8 cellular contexts compared by ENCODE assay signal in the genomic region with DNA sequence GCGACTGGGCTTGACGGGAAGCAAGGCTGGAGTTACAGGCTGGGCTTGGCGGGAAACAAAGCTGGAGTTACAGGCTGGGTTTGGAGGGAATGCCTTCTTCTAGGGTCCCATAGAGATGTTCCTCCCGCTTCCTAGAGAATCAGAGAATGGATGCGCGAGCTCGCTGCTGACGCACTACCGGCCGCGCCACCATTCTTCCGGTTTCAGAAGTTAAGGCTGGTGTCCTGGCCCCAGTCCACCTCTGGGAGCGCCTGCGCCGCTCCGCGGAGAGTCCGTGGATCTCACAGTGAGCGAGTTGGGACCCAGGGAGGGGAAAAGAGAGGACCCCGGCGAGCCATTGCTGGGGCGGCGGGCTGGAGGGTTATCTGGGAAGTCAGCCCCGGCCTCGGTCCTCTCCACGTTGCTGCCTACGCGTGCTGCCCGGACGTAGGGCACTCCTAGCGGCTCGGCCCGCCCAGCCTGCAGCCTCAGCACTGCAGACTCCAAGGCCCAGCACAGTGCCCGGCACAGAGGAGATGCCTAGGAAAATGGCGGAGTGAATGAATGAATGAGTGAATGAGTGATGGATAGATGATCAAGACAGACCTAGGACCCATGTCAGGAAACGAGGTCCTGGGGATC. TPM values are rescaled to one million over a fixed set of nuclear protein-coding genes. Genes with fewer than 3 reads are reported as not detected.
DNase-seq lines count a peak whose midpoint lies in the region; ATAC-seq and TF ChIP-seq lines count a peak whose summit lies in the region.

A gene (plus strand): TSS at position 206 of the 621 bp plus-strand sequence. CDS start 7,602 bp downstream, outside the sequence.

- no peak within 1 kb of the TSS for H4K91ac ChIP-seq in trophoblast cell (ENCODE audit: low read depth, low read length)

- no peak within 1 kb of the TSS for H3K18ac ChIP-seq in trophoblast cell (ENCODE audit: low read length)

- H3K4ac ChIP-seq in trophoblast cell (ENCODE audit: low read depth, low read length), result no peak within 1 kb of the TSS

- H3K79me2 ChIP-seq in ACC112 (ENCODE audit: control insufficient read depth, insufficient read depth, low read length, unreplicated experiment), result peaks cover 2% of the 10 kb centered on the region
- no peaks in the 10 kb centered on the region for H3K79me2 ChIP-seq in trophoblast cell (ENCODE audit: control insufficient read depth, insufficient read depth, low read length, poor library complexity)

- peaks cover 26 to 56% (median 27%) of the 10 kb centered on the region in 3 donors for H3K9me3 Mint-ChIP-seq in T-cell

- no peak within 1 kb of the TSS for H3K14ac ChIP-seq in trophoblast cell (ENCODE audit: low read length)

- no peak within 1 kb of the TSS for H2BK120ac ChIP-seq in trophoblast cell (ENCODE audit: insufficient read depth, low read length, poor library complexity)

- peak within 1 kb of the TSS; percentile 92 for H4K8ac ChIP-seq in trophoblast cell (ENCODE audit: low read depth, low read length)

- H3K23ac ChIP-seq in trophoblast cell (ENCODE audit: low read length), result no peak within 1 kb of the TSS

- WGBS in trophoblast cell (ENCODE audit: extremely low coverage, insufficient coverage, insufficient read length), result no CpG with 5 or more reads among the region's 36 CpGs
- 1 to 2% methylated on average over 27 to 30 of the region's 36 CpGs for WGBS in thyroid gland, 2 donors

- H3K79me1 ChIP-seq in trophoblast cell (ENCODE audit: low read length), result no peaks in the 10 kb centered on the region

- POLR2A ChIA-PET in T-cell (lab: Charles Lee), result interaction anchor here in 1 of 2 donors (0.5 kb wide), 1 partner anchor 87 kb away, joined by 3 read pairs; no protein-coding TSS in a partner anchor

- H3K4me1 ChIP-seq in ACC112 (ENCODE audit: control insufficient read depth, insufficient read depth, low read length, unreplicated experiment) (no peaks in the 10 kb centered on the region), trophoblast cell (ENCODE audit: control insufficient read depth in 1 of 2, insufficient read depth in 2 of 2, low read length in 2 of 2) (peaks cover 0 to 2% of the 10 kb centered on the region in 2 experiments), thyroid gland (peaks cover 0 to 5% of the 10 kb centered on the region in 2 donors)

- CTCF ChIA-PET in T-cell (lab: Charles Lee), result no interaction called here

- peak within 1 kb of the TSS; percentile 100 for H2AFZ ChIP-seq in ACC112 (ENCODE audit: low read length, unreplicated experiment)
- H2AFZ ChIP-seq in trophoblast cell (ENCODE audit: insufficient read depth, low read length, poor library complexity), result peak within 1 kb of the TSS; percentile 98

- H3K4me1 Mint-ChIP-seq in T-cell, result peaks cover 10 to 16% (median 12%) of the 10 kb centered on the region in 3 donors

- H3K36me3 Mint-ChIP-seq in T-cell, result peaks cover 33% of the 10 kb centered on the region

- H3K4me2 ChIP-seq in trophoblast cell (ENCODE audit: low read length), result peak within 1 kb of the TSS; percentile 71

- no peak within 1 kb of the TSS for H2BK5ac ChIP-seq in trophoblast cell (ENCODE audit: low read depth, low read length, poor library complexity)

- H3K9ac ChIP-seq in trophoblast cell (ENCODE audit: low read length), result peak within 1 kb of the TSS; percentile 65

- H3K36me3 ChIP-seq in ACC112 (ENCODE audit: insufficient read depth, low read length), result peaks cover 32% of the 10 kb centered on the region
- no peaks in the 10 kb centered on the region for H3K36me3 ChIP-seq in trophoblast cell (ENCODE audit: control insufficient read depth in 1 of 2, insufficient read depth in 2 of 2, low read length in 2 of 2)
- no peaks in the 10 kb centered on the region for H3K36me3 ChIP-seq in thyroid gland

- peaks cover 16 to 27% of the 10 kb centered on the region in 2 donors for H3K27me3 Mint-ChIP-seq in T-cell

- peak within 1 kb of the TSS; percentile 61 for H4K12ac ChIP-seq in trophoblast cell (ENCODE audit: low read depth, low read length)

- DNase-seq in T-cell, result peak; percentile 7 to 73 (median 38)
- DNase-seq in amniotic stem cell (lab: John Stamatoyannopoulos, UW), result peak; percentile 27
- DNase-seq in cardiac septum (ENCODE audit: low spot score), result peak; percentile 94
- DNase-seq in trophoblast cell, result peak; percentile 69 to 76
- peak; percentile 88 to 89 for DNase-seq in thyroid gland

- peaks cover 7% of the 10 kb centered on the region for H3K9me3 ChIP-seq in trophoblast cell (ENCODE audit: insufficient read depth, low read depth, low read length)
- H3K9me3 ChIP-seq in thyroid gland, result no peaks in the 10 kb centered on the region

- intact Hi-C loops in cardiac septum (cut with DNase I) (loop anchor here (1.0 to 10.0 kb wide), 5 partner anchors 17 to 178 kb away; a partner anchor contains a TSS), thyroid gland (cut with DNase I) (no loop called here)

- H3K4me3 ChIP-seq in ACC112 (ENCODE audit: low read depth, low read length), result peak within 1 kb of the TSS; percentile 93
- peak within 1 kb of the TSS; percentile 90 for H3K4me3 ChIP-seq in trophoblast cell (ENCODE audit: low read depth, low read length)
- H3K4me3 ChIP-seq in thyroid gland (replicated peaks in 1 of 3), result peak within 1 kb of the TSS; percentile 70 to 80 (median 70)

- H2BK12ac ChIP-seq in trophoblast cell (ENCODE audit: low read length), result no peak within 1 kb of the TSS

- TF ChIP-seq CTCF in thyroid gland (IDR thresholded peaks at IDR 0.05), result peak in 4 of 6 experiments; percentile 22 to 44 (median 40)

- peak within 1 kb of the TSS; percentile 83 to 98 (median 89) for H3K4me3 Mint-ChIP-seq in T-cell

- TF ChIP-seq POLR2A in thyroid gland (IDR thresholded peaks at IDR 0.05), result peak in 1 of 2 donors; percentile 43

- H3K27me3 ChIP-seq in ACC112 (ENCODE audit: insufficient read depth, low read length) (no peaks in the 10 kb centered on the region; the same call in 1 of the 2 replicates), trophoblast cell (ENCODE audit: insufficient read depth, low read length) (no peaks in the 10 kb centered on the region), thyroid gland (no peaks in the 10 kb centered on the region)

- peak within 1 kb of the TSS; percentile 29 to 79 for H3K27ac Mint-ChIP-seq in T-cell

- H2AK5ac ChIP-seq in trophoblast cell (ENCODE audit: low read length), result no peak within 1 kb of the TSS

- H3K27ac ChIP-seq in ACC112 (ENCODE audit: low read depth, low read length) (peak within 1 kb of the TSS; percentile 38; the same call in 1 of the 2 replicates), trophoblast cell (ENCODE audit: low read depth, low read length) (no peak within 1 kb of the TSS), thyroid gland (no peak within 1 kb of the TSS)

- ATAC-seq in HG03354 (IDR thresholded peaks at IDR 0.05; ENCODE audit: poor library complexity, severe bottlenecking, unreplicated experiment) (peak; percentile 67), T-cell (replicated peaks in 1 of 4) (peak; percentile 65 to 92 (median 87)), HG03095 (IDR thresholded peaks at IDR 0.05; ENCODE audit: unreplicated experiment) (no peak)

RNA-seq across cellular contexts. Expression of the gene that starts here (rescaled TPM):
- 1 to 10 TPM; 1.9 to 4.6 (median 2.7) TPM for total RNA-seq in T-cell
- total RNA-seq in cardiac septum, result 3.9 TPM
- polyA plus RNA-seq in trophoblast cell (2013), result 1.0 and 1.2 TPM in 2 replicates
- total RNA-seq in thyroid gland, result 10 to 100 TPM in 1 of 4 donors, 1 to 10 TPM in 3; 6.4 to 11.1 (median 8.2) TPM

Comparison
In these comparisons a context has a peak if more than half of its experiments do, and no peak if none do; other contexts are left out.
1. DNase-seq: peak in every context shown above with its lines; median percentile 94 in cardiac septum; 88 in thyroid gland; 72 in trophoblast cell; 38 in T-cell; 27 in amniotic stem cell.